In genomic region chr4:138758876-138759275, GRCh38 we compare ENCODE assay signal across 1 cellular context.
TF ChIP-seq lines count a peak whose summit lies in the region.

No MANE protein-coding gene starts in this region.

TF ChIP-seq in GM23338, 12 proteins besides CTCF, POLR2A, EP300 and RAD21 (continued from another document):
- TF ChIP-seq ZNF462 (CRISPR knock-in tag; IDR thresholded peaks at IDR 0.05) (no peak), JUNB (IDR thresholded peaks at IDR 0.05; ENCODE audit: unreplicated experiment) (no peak), ZNF114 (CRISPR knock-in tag; IDR thresholded peaks at IDR 0.05) (no peak), NANOG (IDR thresholded peaks at IDR 0.05; ENCODE audit: borderline replicate concordance) (no peak), REST (IDR thresholded peaks at IDR 0.05; ENCODE audit: unreplicated experiment) (no peak), EZH2phosphoT487 (IDR thresholded peaks at IDR 0.05; ENCODE audit: unreplicated experiment) (no peak), POLR2AphosphoS5 (IDR thresholded peaks at IDR 0.05; ENCODE audit: low read depth) (no peak), EZH2 (IDR thresholded peaks at IDR 0.05; ENCODE audit: low read depth, unreplicated experiment) (no peak), ETS1 (IDR thresholded peaks at IDR 0.05) (no peak)
